ENCODE assay signal across 21 cellular contexts in the genomic region with DNA sequence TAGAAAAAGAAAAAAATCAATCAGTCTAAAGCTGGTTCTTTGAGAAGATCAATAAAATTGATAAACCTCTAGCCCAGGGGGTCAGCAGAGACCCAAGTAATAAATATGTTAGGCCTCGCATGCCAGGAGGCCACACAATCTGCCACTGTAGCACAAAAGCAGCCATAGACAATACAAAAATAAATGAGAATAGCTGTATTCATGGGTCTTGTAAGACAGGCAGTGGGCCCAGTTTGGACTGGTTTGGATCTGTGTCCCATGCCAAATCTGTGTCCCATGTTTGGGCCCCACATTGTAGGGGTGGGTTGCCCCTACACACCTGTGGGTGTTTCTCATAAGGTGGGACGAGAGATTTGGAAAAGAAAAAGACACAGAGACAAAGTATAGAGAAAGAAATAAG. TPM values are rescaled to one million over a fixed set of nuclear protein-coding genes. Genes with fewer than 3 reads are reported as not detected.
DNase-seq lines count a peak whose midpoint lies in the region; ATAC-seq, FAIRE-seq and TF ChIP-seq lines count a peak whose summit lies in the region.
"Had no signal": no experiment of that assay in that cellular context is flagged by ENCODE, and none has a peak within 500 bp of the region (broad histone marks: within the 10 kb centered on the region; RNA-seq: fewer than 3 reads in every experiment).

No MANE protein-coding gene starts in this region.

- CTCF ChIA-PET in A549 (lab: Yijun Ruan, JAX), result interaction anchor here (0.7 to 1.0 kb wide), 3 partner anchors 33 to 51 kb away, joined by 3 to 4 read pairs (median 3); partner anchors contain the start of gene PLAAT2

- WGBS in A549 (ENCODE audit: missing lambda C conversion rate), result 84% methylated on average over 2 of the region's 2 CpGs

- no peak for ATAC-seq in A549
- no peak for ATAC-seq in naive thymus-derived CD8-positive, alpha-beta T cell
- ATAC-seq: stimulated activated naive CD8-positive, alpha-beta T cell treated with anti-CD3 and anti-CD28 coated beads, Interleukin-15, Interleukin-2, amounts not matched to agents 100 U/mL and 50 U/mL, for 24 hours had no signal

- TF ChIP-seq CTCF in A549 (IDR thresholded peaks at IDR 0.05), result no peak

- peak overlapping the region in 5 of 10 donors; percentile 22 to 57 (median 36) for H3K4me3 Mint-ChIP-seq in naive thymus-derived CD8-positive, alpha-beta T cell
- H3K4me3 Mint-ChIP-seq: nephron had no signal

- H3K27me3 ChIP-seq in HUES6 (ENCODE audit: control insufficient read depth, insufficient read depth, low read length), result no peaks in the 10 kb centered on the region

- no peak for TF ChIP-seq EP300 in A549 (IDR thresholded peaks at IDR 0.05)

- no peak for TF ChIP-seq RAD21 in A549 (conservative IDR thresholded peaks at IDR 0.05 in 1 of 2, IDR thresholded peaks at IDR 0.05 in 1 of 2)

- no peaks in the 10 kb centered on the region for H3K27me3 Mint-ChIP-seq in naive thymus-derived CD8-positive, alpha-beta T cell

- H3K4me1 Mint-ChIP-seq in naive thymus-derived CD8-positive, alpha-beta T cell, result peaks cover 33 to 65% (median 62%) of the 10 kb centered on the region in 4 donors

- peaks cover 49% of the 10 kb centered on the region for H3K4me1 ChIP-seq in A549
- peaks cover 48% of the 10 kb centered on the region for H3K4me1 ChIP-seq in HUES6 (ENCODE audit: control insufficient read depth, insufficient read depth, low read length)

- DNase-seq in A549 (ENCODE audit: low read depth in 1 of 2, low spot score in 1 of 2), result no peak
- DNase-seq in globus pallidus (ENCODE audit: low spot score), result peak; percentile 90
- DNase-seq in naive thymus-derived CD8-positive, alpha-beta T cell, result no peak
- DNase-seq in central memory CD4-positive, alpha-beta T cell, result no peak
- DNase-seq in SW 1271 (lab: John Stamatoyannopoulos, UW), result no peak
- no peak for DNase-seq in HCEC 1CT
- DNase-seq in SIG-M5 (lab: John Stamatoyannopoulos, UW), result no peak
- DNase-seq: ACHN; activated CD4-positive, CD25-positive, alpha-beta regulatory T cell treated with anti-CD3 and anti-CD28 coated beads, Interleukin-2, amount 50 U/mL, for 72 hours; activated gamma-delta T cell treated with Interleukin-2 at 50 U/mL for 16 hours; GDM1; NCI-H2081 treated with DMSO at 0.1 percent for 48 hours; NCI-H526; SHP77; stimulated activated naive CD8-positive, alpha-beta T cell treated with anti-CD3 and anti-CD28 coated beads, Interleukin-15, Interleukin-2, amounts not matched to agents 100 U/mL and 50 U/mL, for 24 hours had no signal

- H3K36me3 ChIP-seq in HUES6 (ENCODE audit: control insufficient read depth, insufficient read depth, low read length), result no peaks in the 10 kb centered on the region

- POLR2A ChIA-PET in A549 (lab: Yijun Ruan, JAX), result no interaction called here
- POLR2A ChIA-PET in naive thymus-derived CD8-positive, alpha-beta T cell (lab: Charles Lee), result interaction anchor here (0.6 to 2.1 kb wide), 5 partner anchors 21 to 40 kb away, joined by 3 to 13 read pairs (median 6); no protein-coding TSS in a partner anchor

- no peak for TF ChIP-seq POLR2A in A549 (IDR thresholded peaks at IDR 0.05; ENCODE audit: low read length)

- H3K9ac ChIP-seq in HUES6 (ENCODE audit: low read length), result peak overlapping the region; percentile 89

- H3K27ac Mint-ChIP-seq in naive thymus-derived CD8-positive, alpha-beta T cell, result peak overlapping the region; percentile 65 to 91 (median 84)

- H3K4me3 ChIP-seq in A549 (no peak overlapping the region), HUES6 (ENCODE audit: low read depth, low read length) (peak overlapping the region; percentile 7)

- no peaks in the 10 kb centered on the region for H3K9me3 Mint-ChIP-seq in naive thymus-derived CD8-positive, alpha-beta T cell
- H3K9me3 Mint-ChIP-seq: nephron had no signal

- H3K4me2 ChIP-seq in A549, result peak overlapping the region; percentile 47

- no peaks in the 10 kb centered on the region for H3K9me3 ChIP-seq in A549
- H3K9me3 ChIP-seq in HUES6 (ENCODE audit: control insufficient read depth, insufficient read depth, low read depth, low read length), result no peaks in the 10 kb centered on the region; the same call in 1 of the 2 replicates

- no peaks in the 10 kb centered on the region for H3K36me3 Mint-ChIP-seq in naive thymus-derived CD8-positive, alpha-beta T cell

- FAIRE-seq in A549 (lab: Jason Lieb, UNC), result no peak
- FAIRE-seq: GM12891 had no signal

- H3K27ac ChIP-seq in A549 (peak overlapping the region; percentile 74 to 77), HUES6 (ENCODE audit: low read depth, low read length) (peak overlapping the region; percentile 93)

TF ChIP-seq in A549, 52 proteins besides CTCF, POLR2A, EP300 and RAD21:
- TF ChIP-seq E2F6 (IDR thresholded peaks at IDR 0.05; ENCODE audit: borderline replicate concordance, low read depth) (no peak), ZNF302 (CRISPR knock-in tag; IDR thresholded peaks at IDR 0.05) (0 out of 2 replicates have a peak, but pooled peaks have one; percentile 18)

RNA-seq across cellular contexts. Expression of gene PLAAT4, which starts 6.6 kb away (rescaled TPM):
- polyA plus RNA-seq in A549 (2011; rRNA removed), result 1.6 and 2.4 TPM in 2 replicates
- polyA plus RNA-seq in A549 (2012; cell fraction: cytosol; rRNA removed), result 0.91 and 1.4 TPM in 2 replicates
- polyA plus RNA-seq in A549 (2012; cell fraction: nucleus; rRNA removed), result 0.48 and 0.80 TPM in 2 replicates
- 0.74 to 1.8 TPM (median 1.4 TPM) in 3 replicates for polyA plus RNA-seq in A549 (2017; fragmentation: RNase III; extraction: RNeasy Plus Mini Kit Qiagen cat#74134 plus additional on column Dnase treatment)
- polyA minus RNA-seq in A549 (2011; rRNA and poly(A)+ RNA removed), result 1.0 and 1.3 TPM in 2 replicates
- 10 to 100 TPM; 97.8 to 99.8 TPM for total RNA-seq in naive thymus-derived CD8-positive, alpha-beta T cell
- 100 to 1,000 TPM; 460 to 532 (median 464) TPM for polyA plus RNA-seq in naive thymus-derived CD8-positive, alpha-beta T cell

RNA-seq across cellular contexts. Expression of gene LGALS12, which starts 24.1 kb away (rescaled TPM):
- not detected in 2 replicates for polyA plus RNA-seq in A549 (2011; rRNA removed)
- 0.03 and 0.05 TPM in 2 replicates for polyA plus RNA-seq in A549 (2012; cell fraction: cytosol; rRNA removed)
- 0.04 TPM in 1 of 2 replicates, not detected in the other for polyA plus RNA-seq in A549 (2012; cell fraction: nucleus; rRNA removed)
- not detected in 3 replicates for polyA plus RNA-seq in A549 (2017; fragmentation: RNase III; extraction: RNeasy Plus Mini Kit Qiagen cat#74134 plus additional on column Dnase treatment)
- not detected in 2 replicates for polyA minus RNA-seq in A549 (2011; rRNA and poly(A)+ RNA removed)
- total RNA-seq in naive thymus-derived CD8-positive, alpha-beta T cell, result not detected
- not detected for polyA plus RNA-seq in naive thymus-derived CD8-positive, alpha-beta T cell
- total RNA-seq: dermis microvascular lymphatic vessel endothelial cell, pulmonary artery endothelial cell had no signal

RNA-seq across cellular contexts. Expression of gene PLAAT2, which starts 33.2 kb away (rescaled TPM):
- polyA plus RNA-seq in A549 (2011; rRNA removed) (0.56 and 0.57 TPM in 2 replicates), A549 (2017; fragmentation: RNase III; extraction: RNeasy Plus Mini Kit Qiagen cat#74134 plus additional on column Dnase treatment) (0.14 to 0.42 TPM (median 0.26 TPM) in 3 replicates)
- 0.71 and 1.3 TPM in 2 replicates for polyA plus RNA-seq in A549 (2012; cell fraction: cytosol; rRNA removed)
- polyA plus RNA-seq in A549 (2012; cell fraction: nucleus; rRNA removed), result 1.6 and 1.8 TPM in 2 replicates
- polyA minus RNA-seq in A549 (2011; rRNA and poly(A)+ RNA removed), result 0.39 TPM in 1 of 2 replicates, not detected in the other
- total RNA-seq in naive thymus-derived CD8-positive, alpha-beta T cell, result not detected
- polyA plus RNA-seq in naive thymus-derived CD8-positive, alpha-beta T cell, result under 1 TPM; 0.39 to 0.69 (median 0.49) TPM
- total RNA-seq: dermis microvascular lymphatic vessel endothelial cell, liver, pulmonary artery endothelial cell had no signal

RNA-seq across cellular contexts. Expression of gene PLAAT5, which starts 39.1 kb away (rescaled TPM):
- 0.12 and 0.25 TPM in 2 replicates for polyA plus RNA-seq in A549 (2011; rRNA removed)
- polyA plus RNA-seq in A549 (2012; cell fraction: cytosol; rRNA removed), result 0.04 TPM in 1 of 2 replicates, not detected in the other
- polyA plus RNA-seq in A549 (2012; cell fraction: nucleus; rRNA removed), result not detected in 2 replicates
- polyA plus RNA-seq in A549 (2017; fragmentation: RNase III; extraction: RNeasy Plus Mini Kit Qiagen cat#74134 plus additional on column Dnase treatment), result 0.04 to 0.08 TPM in 2 of 3 replicates, not detected in the other
- polyA minus RNA-seq in A549 (2011; rRNA and poly(A)+ RNA removed), result 0.15 TPM in 1 of 2 replicates, not detected in the other
- total RNA-seq in naive thymus-derived CD8-positive, alpha-beta T cell, result under 1 TPM; 0.18 to 0.58 TPM
- under 1 TPM; 0.34 to 0.64 (median 0.36) TPM for polyA plus RNA-seq in naive thymus-derived CD8-positive, alpha-beta T cell
- total RNA-seq: dermis microvascular lymphatic vessel endothelial cell, pulmonary artery endothelial cell had no signal

Comparison
In these comparisons a context has a peak if more than half of its experiments do, and no peak if none do; other contexts are left out.
1. RNA of gene PLAAT4, which starts 6.6 kb away (polyA plus RNA-seq): 460 to 532 TPM in naive thymus-derived CD8-positive, alpha-beta T cell; 0.48 to 2.4 TPM in A549; every median in the first group is over 100 times any median in the second.